Comparison of ENCODE assay signal across 22 cellular contexts in genomic region chr6:160170018-160170680, GRCh38. TPM values are rescaled to one million over a fixed set of nuclear protein-coding genes. Genes with fewer than 3 reads are reported as not detected.
"Had no signal": no experiment of that assay in that cellular context is flagged by ENCODE, and none has a peak within 500 bp of the region (broad histone marks: within the 10 kb centered on the region; RNA-seq: fewer than 3 reads in every experiment).

No MANE protein-coding gene starts in this region.

- H3K4me1 Mint-ChIP-seq: activated T-helper 17 cell treated with anti-CD3 and anti-CD28 coated beads, Interleukin-2, amount 50 U/mL, for 72 hours; naive thymus-derived CD8-positive, alpha-beta T cell; T-cell had no signal

- H3K9me3 ChIP-seq: gastroesophageal sphincter, uterus had no signal

- H3K36me3 Mint-ChIP-seq: T-cell had no signal

- H3K27ac ChIP-seq: cardiac muscle cell, dorsolateral prefrontal cortex, gastroesophageal sphincter, heart right ventricle, spleen, uterus had no signal

- ATAC-seq: activated T-helper 17 cell treated with anti-CD3 and anti-CD28 coated beads, Interleukin-2, amount 50 U/mL, for 72 hours; gastroesophageal sphincter; left lobe of liver; naive thymus-derived CD8-positive, alpha-beta T cell; T-cell had no signal

- H3K4me3 ChIP-seq: cardiac muscle cell, dorsolateral prefrontal cortex, gastroesophageal sphincter, heart right ventricle, spleen, uterus had no signal

- H3K36me3 ChIP-seq: cardiac muscle cell, gastroesophageal sphincter, heart right ventricle, spleen, uterus had no signal

- H3K27me3 ChIP-seq: cardiac muscle cell, gastroesophageal sphincter, uterus had no signal

- H3K9me3 Mint-ChIP-seq: activated naive CD4-positive, alpha-beta T cell treated with anti-CD3 and anti-CD28 coated beads for 36 hours; stimulated activated naive CD8-positive, alpha-beta T cell treated with anti-CD3 and anti-CD28 coated beads, Interleukin-15, Interleukin-2, amounts not matched to agents 100 ng/mL and 50 ng/mL, for 24 hours had no signal

- H3K4me1 ChIP-seq: spleen had no signal

- H3K27ac Mint-ChIP-seq: activated naive CD4-positive, alpha-beta T cell treated with anti-CD3 and anti-CD28 coated beads for 36 hours; activated T-helper 17 cell treated with anti-CD3 and anti-CD28 coated beads, Interleukin-2, amount 50 U/mL, for 72 hours; endodermal cell; naive thymus-derived CD8-positive, alpha-beta T cell; stimulated activated naive CD8-positive, alpha-beta T cell treated with anti-CD3 and anti-CD28 coated beads, Interleukin-15, Interleukin-2, amounts not matched to agents 100 ng/mL and 50 ng/mL, for 24 hours; T-cell had no signal

- H3K4me3 Mint-ChIP-seq: activated naive CD4-positive, alpha-beta T cell treated with anti-CD3 and anti-CD28 coated beads for 36 hours; activated T-helper 17 cell treated with anti-CD3 and anti-CD28 coated beads, Interleukin-2, amount 50 U/mL, for 72 hours; endodermal cell; naive thymus-derived CD8-positive, alpha-beta T cell; stimulated activated naive CD8-positive, alpha-beta T cell treated with anti-CD3 and anti-CD28 coated beads, Interleukin-15, Interleukin-2, amounts not matched to agents 100 ng/mL and 50 ng/mL, for 24 hours; T-cell had no signal

- FAIRE-seq: astrocyte, islet of Langerhans had no signal

- DNase-seq: activated CD4-positive, alpha-beta T cell treated with anti-CD3 and anti-CD28 coated beads for 1 hour; activated CD4-positive, alpha-beta T cell treated with anti-CD3 and anti-CD28 coated beads, Interleukin-2, amount 50 U/mL, for 4 hours; activated naive CD4-positive, alpha-beta T cell treated with anti-CD3 and anti-CD28 coated beads for 36 hours; dorsolateral prefrontal cortex; endodermal cell; heart right ventricle; mammary epithelial cell; naive thymus-derived CD8-positive, alpha-beta T cell; nucleus accumbens; right cardiac atrium; spleen; T-cell; T1000; uterus had no signal

RNA-seq across cellular contexts. Expression of gene SLC22A1, which starts 48.5 kb away (rescaled TPM):
- total RNA-seq: activated naive CD4-positive, alpha-beta T cell treated with anti-CD3 and anti-CD28 coated beads for 36 hours; temporal lobe had no signal
- polyA plus RNA-seq: cardiac muscle cell had no signal
